ENCODE assay signal across 12 cellular contexts in genomic region chr7:139646566-139646965, GRCh38.
DNase-seq lines count a peak whose midpoint lies in the region; FAIRE-seq and TF ChIP-seq lines count a peak whose summit lies in the region.
"Had no signal": no experiment of that assay in that cellular context is flagged by ENCODE, and none has a peak within 500 bp of the region (broad histone marks: within the 10 kb centered on the region; RNA-seq: fewer than 3 reads in every experiment).

No MANE protein-coding gene starts in this region.

- no peaks in the 10 kb centered on the region for H3K9me3 ChIP-seq in kidney (ENCODE audit: control insufficient read depth in 1 of 2, low read length in 2 of 2)
- no peaks in the 10 kb centered on the region for H3K9me3 ChIP-seq in prostate gland
- H3K9me3 ChIP-seq: MG63 had no signal

- no peak overlapping the region for H3K27ac Mint-ChIP-seq in HFFc6
- H3K27ac Mint-ChIP-seq: activated CD8-positive, alpha-beta T cell treated with anti-CD3 and anti-CD28 coated beads, Interleukin-2, amount 10 ng/mL, durations not matched to agents 7 days and 5 days had no signal

- H3K27me3 Mint-ChIP-seq in HFFc6 (ENCODE audit: insufficient read depth): peaks cover 3% of the 10 kb centered on the region

- peaks cover 15% of the 10 kb centered on the region for H3K4me1 Mint-ChIP-seq in HFFc6 (ENCODE audit: low read depth)

- intact Hi-C loops in kidney (cut with DNase I) (loop anchor here (10.0 kb wide), 2 partner anchors 118 to 358 kb away; no protein-coding TSS in a partner anchor), prostate gland (cut with DNase I) (loop anchor here (1.0 to 2.0 kb wide), 2 partner anchors 130 to 356 kb away; partner anchors contain the start of gene HIPK2)

- no peaks in the 10 kb centered on the region for H3K9me3 Mint-ChIP-seq in HFFc6
- H3K9me3 Mint-ChIP-seq: neural crest cell had no signal

- peaks cover 7% of the 10 kb centered on the region; the same call in 1 of the 2 replicates for H3K36me3 Mint-ChIP-seq in HFFc6 (ENCODE audit: low read depth)

- H3K4me1 ChIP-seq in kidney (ENCODE audit: control insufficient read depth in 1 of 2, insufficient read depth in 1 of 2, low read depth in 1 of 2, low read length in 2 of 2): peaks cover 23 to 26% of the 10 kb centered on the region in 2 donors
- peaks cover 4% of the 10 kb centered on the region for H3K4me1 ChIP-seq in prostate gland (replicated peaks)

- TF ChIP-seq CTCF in VCaP (conservative IDR thresholded peaks at IDR 0.05): no peak
- TF ChIP-seq CTCF in kidney (IDR thresholded peaks at IDR 0.05; ENCODE audit: borderline replicate concordance, extremely low read depth, insufficient read depth): no peak
- TF ChIP-seq CTCF in prostate gland (IDR thresholded peaks at IDR 0.05): no peak
- no peak for TF ChIP-seq CTCF in HFFc6 (IDR thresholded peaks at IDR 0.05)

- no peak overlapping the region for H3K4me3 Mint-ChIP-seq in HFFc6
- H3K4me3 Mint-ChIP-seq: activated CD8-positive, alpha-beta T cell treated with anti-CD3 and anti-CD28 coated beads, Interleukin-2, amount 10 ng/mL, durations not matched to agents 7 days and 5 days; neural crest cell had no signal

- no peaks in the 10 kb centered on the region for H3K27me3 ChIP-seq in prostate gland (replicated peaks; ENCODE audit: insufficient read depth)
- H3K27me3 ChIP-seq: MG63 had no signal

- 96% methylated on average over 4 of the region's 4 CpGs for WGBS in prostate gland

- no peak for TF ChIP-seq POLR2A in prostate gland (IDR thresholded peaks at IDR 0.05)

- no peak overlapping the region for H3K4me3 ChIP-seq in kidney (ENCODE audit: low read length in 2 of 2)
- H3K4me3 ChIP-seq in prostate gland: no peak overlapping the region
- H3K4me3 ChIP-seq: MG63 had no signal

- peak; percentile 85 for DNase-seq in Ammon's horn (ENCODE audit: low spot score)
- no peak for DNase-seq in kidney
- no peak for DNase-seq in prostate gland (ENCODE audit: low spot score)
- DNase-seq in NK-92 treated with Interleukin-12 subunit alpha and Interleukin-12 subunit beta, amount 100 ng/mL, for 24 hours (lab: John Stamatoyannopoulos, UW): no peak
- no peak for DNase-seq in NCI-H446 treated with DMSO at 0.1 percent for 48 hours (lab: John Stamatoyannopoulos, UW)
- DNase-seq in HFFc6: no peak
- DNase-seq in HuH-7.5 (ENCODE audit: low spot score): no peak

- H3K9ac ChIP-seq in kidney (ENCODE audit: low read length in 2 of 2): peak overlapping the region in 1 of 2 donors; percentile 41

- H3K36me3 ChIP-seq in kidney (ENCODE audit: control insufficient read depth in 1 of 2, insufficient read depth in 2 of 2, low read length in 2 of 2) (peaks cover 0 to 5% of the 10 kb centered on the region in 2 donors), prostate gland (no peaks in the 10 kb centered on the region)

- peak overlapping the region; percentile 86 for H3K27ac ChIP-seq in VCaP
- peak overlapping the region; percentile 20 to 69 for H3K27ac ChIP-seq in kidney (ENCODE audit: low read depth in 2 of 2, low read length in 2 of 2)
- peak overlapping the region; percentile 27 to 58 for H3K27ac ChIP-seq in prostate gland

- FAIRE-seq in kidney (lab: Jason Lieb, UNC): no peak
- FAIRE-seq: bronchial epithelial cell had no signal
